ENCODE assay signal across 8 cellular contexts in genomic region chr11:4607111-4607510, GRCh38.
DNase-seq lines count a peak whose midpoint lies in the region; ATAC-seq and TF ChIP-seq lines count a peak whose summit lies in the region.

No MANE protein-coding gene starts in this region.

- ATAC-seq in GM21390 (IDR thresholded peaks at IDR 0.05; ENCODE audit: unreplicated experiment), result no peak
- ATAC-seq in GM21717 (IDR thresholded peaks at IDR 0.05; ENCODE audit: unreplicated experiment), result no peak

- H3K4me3 ChIP-seq in iPS-15b (ENCODE audit: low read depth, low read length) (peak overlapping the region; percentile 75), stomach smooth muscle (ENCODE audit: low read length in 2 of 2) (peak overlapping the region; percentile 81 to 84)

- no peaks in the 10 kb centered on the region for H3K36me3 ChIP-seq in iPS-15b (ENCODE audit: control insufficient read depth, insufficient read depth, low read length)
- peaks cover 10 to 18% of the 10 kb centered on the region in 2 donors for H3K36me3 ChIP-seq in stomach smooth muscle (ENCODE audit: control insufficient read depth in 2 of 2, insufficient read depth in 2 of 2, low read length in 2 of 2)

- H3K9me3 ChIP-seq in iPS-15b (ENCODE audit: control insufficient read depth, insufficient read depth, low read length), result no peaks in the 10 kb centered on the region
- H3K9me3 ChIP-seq in stomach smooth muscle (ENCODE audit: control insufficient read depth in 2 of 2, low read length in 2 of 2), result no peaks in the 10 kb centered on the region

- TF ChIP-seq CTCF in VCaP (conservative IDR thresholded peaks at IDR 0.05), result no peak

- H3K9ac ChIP-seq in iPS-15b (ENCODE audit: low read depth, low read length), result no peak overlapping the region
- peak overlapping the region; percentile 85 to 93 for H3K9ac ChIP-seq in stomach smooth muscle (ENCODE audit: low read length in 2 of 2)

- H3K27ac ChIP-seq in VCaP (peak overlapping the region; percentile 87), stomach smooth muscle (ENCODE audit: low read length) (no peak overlapping the region)

- DNase-seq in NCI-H2227 treated with DMSO at 0.1 percent for 48 hours (lab: John Stamatoyannopoulos, UW) (peak; percentile 17), NCI-H2227 (lab: John Stamatoyannopoulos, UW; ENCODE audit: unreplicated experiment) (no peak), hepatic stellate cell (ENCODE audit: low spot score) (no peak)

- H3K4me1 ChIP-seq in iPS-15b (ENCODE audit: control insufficient read depth, insufficient read depth, low read length) (peaks cover 5% of the 10 kb centered on the region), stomach smooth muscle (ENCODE audit: control insufficient read depth, insufficient read depth, low read length) (peaks cover 12% of the 10 kb centered on the region)

- H3K27me3 ChIP-seq in iPS-15b (ENCODE audit: control insufficient read depth, insufficient read depth, low read length), result peaks cover 4% of the 10 kb centered on the region
- no peaks in the 10 kb centered on the region for H3K27me3 ChIP-seq in stomach smooth muscle (ENCODE audit: control insufficient read depth in 1 of 2, insufficient read depth in 2 of 2, low read length in 2 of 2)
